In genomic region chr1:155241069-155241679, GRCh38 we compare ENCODE assay signal across 1 cellular context.
A peak's percentile ranks its signal among the peaks of the same experiment; 100 is the strongest.
TF ChIP-seq lines count a peak whose summit lies in the region.

No MANE protein-coding gene starts in this region.

TF ChIP-seq in K562, 482 proteins besides CTCF, POLR2A, EP300 and RAD21 (continued from another document and continues in another):
- TF ChIP-seq AFF4 (CRISPR knock-in tag; IDR thresholded peaks at IDR 0.05) (no peak), ZNF143 (CRISPR knock-in tag; IDR thresholded peaks at IDR 0.05) (no peak), HMBOX1 (IDR thresholded peaks at IDR 0.05) (no peak), TCF7L2 (IDR thresholded peaks at IDR 0.05; ENCODE audit: low read depth, low read length) (no peak), SUPT5H (IDR thresholded peaks at IDR 0.05) (no peak), NFIX (CRISPR knock-in tag; IDR thresholded peaks at IDR 0.05; ENCODE audit: low read depth) (no peak), CBX8 (IDR thresholded peaks at IDR 0.05; ENCODE audit: borderline replicate concordance, extremely low read depth, low read depth, low read length, poor library complexity, severe bottlenecking) (no peak), GABPB2 (CRISPR knock-in tag; conservative IDR thresholded peaks at IDR 0.05) (no peak), TSC22D4 (tag; IDR thresholded peaks at IDR 0.05) (no peak), ZBTB12 (CRISPR knock-in tag; IDR thresholded peaks at IDR 0.05) (no peak), ZBED1 (IDR thresholded peaks at IDR 0.05) (no peak), ETS2 (tag; IDR thresholded peaks at IDR 0.05; ENCODE audit: borderline replicate concordance, poor library complexity, severe bottlenecking) (no peak), ESRRA (IDR thresholded peaks at IDR 0.05; ENCODE audit: borderline replicate concordance, low read depth) (no peak), ZNF780A (CRISPR knock-in tag; IDR thresholded peaks at IDR 0.05) (no peak), ZNF277 (CRISPR knock-in tag; IDR thresholded peaks at IDR 0.05; ENCODE audit: borderline replicate concordance) (no peak), RFX7 (CRISPR knock-in tag; IDR thresholded peaks at IDR 0.05) (no peak), FOXO4 (CRISPR knock-in tag; IDR thresholded peaks at IDR 0.05) (no peak), SIX5 (IDR thresholded peaks at IDR 0.05; ENCODE audit: borderline replicate concordance in 1 of 2, insufficient read depth in 1 of 2, low read depth in 1 of 2, low read length in 2 of 2) (peak; percentile 75 to 85), CREB1 (IDR thresholded peaks at IDR 0.05) (no peak), CREB1 (CRISPR knock-in tag; IDR thresholded peaks at IDR 0.05) (no peak), ZNF274 (IDR thresholded peaks at IDR 0.05; ENCODE audit: borderline replicate concordance, low read depth, low read length) (no peak), TRIM24 (IDR thresholded peaks at IDR 0.05) (no peak), PTTG1 (tag; IDR thresholded peaks at IDR 0.05; ENCODE audit: low read depth) (no peak), FOSL1 (tag; conservative IDR thresholded peaks at IDR 0.05) (no peak), CREM (IDR thresholded peaks at IDR 0.05; ENCODE audit: low read depth) (peak; percentile 60), ZEB2 (IDR thresholded peaks at IDR 0.05) (no peak), FOS (IDR thresholded peaks at IDR 0.05; ENCODE audit: extremely low read depth, insufficient read length) (peak; percentile 93), E4F1 (CRISPR knock-in tag; IDR thresholded peaks at IDR 0.05; ENCODE audit: borderline replicate concordance) (no peak), ZNF23 (CRISPR knock-in tag; IDR thresholded peaks at IDR 0.05) (no peak), XRCC4 (IDR thresholded peaks at IDR 0.05; ENCODE audit: extremely low read depth, insufficient read depth, insufficient read length) (no peak), ZNF165 (CRISPR knock-in tag; IDR thresholded peaks at IDR 0.05; ENCODE audit: borderline replicate concordance) (no peak)
- TF ChIP-seq, protein P1, sequence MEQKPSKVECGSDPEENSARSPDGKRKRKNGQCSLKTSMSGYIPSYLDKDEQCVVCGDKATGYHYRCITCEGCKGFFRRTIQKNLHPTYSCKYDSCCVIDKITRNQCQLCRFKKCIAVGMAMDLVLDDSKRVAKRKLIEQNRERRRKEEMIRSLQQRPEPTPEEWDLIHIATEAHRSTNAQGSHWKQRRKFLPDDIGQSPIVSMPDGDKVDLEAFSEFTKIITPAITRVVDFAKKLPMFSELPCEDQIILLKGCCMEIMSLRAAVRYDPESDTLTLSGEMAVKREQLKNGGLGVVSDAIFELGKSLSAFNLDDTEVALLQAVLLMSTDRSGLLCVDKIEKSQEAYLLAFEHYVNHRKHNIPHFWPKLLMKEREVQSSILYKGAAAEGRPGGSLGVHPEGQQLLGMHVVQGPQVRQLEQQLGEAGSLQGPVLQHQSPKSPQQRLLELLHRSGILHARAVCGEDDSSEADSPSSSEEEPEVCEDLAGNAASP (IDR thresholded peaks at IDR 0.05), result no peak
- TF ChIP-seq, protein P2, sequence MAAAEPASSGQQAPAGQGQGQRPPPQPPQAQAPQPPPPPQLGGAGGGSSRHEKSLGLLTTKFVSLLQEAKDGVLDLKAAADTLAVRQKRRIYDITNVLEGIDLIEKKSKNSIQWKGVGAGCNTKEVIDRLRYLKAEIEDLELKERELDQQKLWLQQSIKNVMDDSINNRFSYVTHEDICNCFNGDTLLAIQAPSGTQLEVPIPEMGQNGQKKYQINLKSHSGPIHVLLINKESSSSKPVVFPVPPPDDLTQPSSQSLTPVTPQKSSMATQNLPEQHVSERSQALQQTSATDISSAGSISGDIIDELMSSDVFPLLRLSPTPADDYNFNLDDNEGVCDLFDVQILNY (CRISPR knock-in tag; IDR thresholded peaks at IDR 0.05), result no peak
- TF ChIP-seq, protein P3, sequence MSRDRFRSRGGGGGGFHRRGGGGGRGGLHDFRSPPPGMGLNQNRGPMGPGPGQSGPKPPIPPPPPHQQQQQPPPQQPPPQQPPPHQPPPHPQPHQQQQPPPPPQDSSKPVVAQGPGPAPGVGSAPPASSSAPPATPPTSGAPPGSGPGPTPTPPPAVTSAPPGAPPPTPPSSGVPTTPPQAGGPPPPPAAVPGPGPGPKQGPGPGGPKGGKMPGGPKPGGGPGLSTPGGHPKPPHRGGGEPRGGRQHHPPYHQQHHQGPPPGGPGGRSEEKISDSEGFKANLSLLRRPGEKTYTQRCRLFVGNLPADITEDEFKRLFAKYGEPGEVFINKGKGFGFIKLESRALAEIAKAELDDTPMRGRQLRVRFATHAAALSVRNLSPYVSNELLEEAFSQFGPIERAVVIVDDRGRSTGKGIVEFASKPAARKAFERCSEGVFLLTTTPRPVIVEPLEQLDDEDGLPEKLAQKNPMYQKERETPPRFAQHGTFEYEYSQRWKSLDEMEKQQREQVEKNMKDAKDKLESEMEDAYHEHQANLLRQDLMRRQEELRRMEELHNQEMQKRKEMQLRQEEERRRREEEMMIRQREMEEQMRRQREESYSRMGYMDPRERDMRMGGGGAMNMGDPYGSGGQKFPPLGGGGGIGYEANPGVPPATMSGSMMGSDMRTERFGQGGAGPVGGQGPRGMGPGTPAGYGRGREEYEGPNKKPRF (IDR thresholded peaks at IDR 0.05; ENCODE audit: low read depth, low read length), result no peak
- TF ChIP-seq, protein P4, sequence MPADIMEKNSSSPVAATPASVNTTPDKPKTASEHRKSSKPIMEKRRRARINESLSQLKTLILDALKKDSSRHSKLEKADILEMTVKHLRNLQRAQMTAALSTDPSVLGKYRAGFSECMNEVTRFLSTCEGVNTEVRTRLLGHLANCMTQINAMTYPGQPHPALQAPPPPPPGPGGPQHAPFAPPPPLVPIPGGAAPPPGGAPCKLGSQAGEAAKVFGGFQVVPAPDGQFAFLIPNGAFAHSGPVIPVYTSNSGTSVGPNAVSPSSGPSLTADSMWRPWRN (IDR thresholded peaks at IDR 0.05; ENCODE audit: low read depth), result no peak
- TF ChIP-seq, protein P5, sequence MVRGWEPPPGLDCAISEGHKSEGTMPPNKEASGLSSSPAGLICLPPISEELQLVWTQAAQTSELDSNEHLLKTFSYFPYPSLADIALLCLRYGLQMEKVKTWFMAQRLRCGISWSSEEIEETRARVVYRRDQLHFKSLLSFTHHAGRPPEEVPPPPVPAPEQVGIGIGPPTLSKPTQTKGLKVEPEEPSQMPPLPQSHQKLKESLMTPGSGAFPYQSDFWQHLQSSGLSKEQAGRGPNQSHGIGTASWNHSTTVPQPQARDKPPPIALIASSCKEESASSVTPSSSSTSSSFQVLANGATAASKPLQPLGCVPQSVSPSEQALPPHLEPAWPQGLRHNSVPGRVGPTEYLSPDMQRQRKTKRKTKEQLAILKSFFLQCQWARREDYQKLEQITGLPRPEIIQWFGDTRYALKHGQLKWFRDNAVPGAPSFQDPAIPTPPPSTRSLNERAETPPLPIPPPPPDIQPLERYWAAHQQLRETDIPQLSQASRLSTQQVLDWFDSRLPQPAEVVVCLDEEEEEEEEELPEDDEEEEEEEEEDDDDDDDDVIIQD (CRISPR knock-in tag; IDR thresholded peaks at IDR 0.05), result no peak
